ENCODE assay signal across 8 cellular contexts in genomic region chr11:57515332-57516060, GRCh38. TPM values are rescaled to one million over a fixed set of nuclear protein-coding genes. Genes with fewer than 3 reads are reported as not detected.
DNase-seq lines count a peak whose midpoint lies in the region; ATAC-seq and TF ChIP-seq lines count a peak whose summit lies in the region.

Gene SLC43A1 (minus strand): TSS chr11:57515702. CDS start chr11:57514111, 1,591 bp downstream.

- no peaks in the 10 kb centered on the region for H3K27me3 ChIP-seq in CD8-positive, alpha-beta T cell (ENCODE audit: insufficient read depth, low read length)
- H3K27me3 ChIP-seq in liver (ENCODE audit: control insufficient read depth in 4 of 4, insufficient read depth in 4 of 4, low read length in 3 of 4), result no peaks in the 10 kb centered on the region

- DNase-seq in CD8-positive, alpha-beta T cell, result peak in 3 of 7 experiments; percentile 13 to 56 (median 34)
- peak; percentile 46 for DNase-seq in HT-29 (ENCODE audit: low spot score)
- peak; percentile 82 for DNase-seq in chondrocyte (ENCODE audit: low spot score)
- peak; percentile 70 for DNase-seq in stimulated activated CD8-positive, alpha-beta memory T cell treated with anti-CD3 and anti-CD28 coated beads, Interleukin-4, amount 100 ng/mL, for 48 hours
- DNase-seq in hippocampal formation (lab: John Stamatoyannopoulos, UW), result no peak

- TF ChIP-seq CTCF in CD8-positive, alpha-beta T cell (IDR thresholded peaks at IDR 0.05), result no peak
- TF ChIP-seq CTCF in chondrocyte (IDR thresholded peaks at IDR 0.05) (peak; percentile 44), liver (IDR thresholded peaks at IDR 0.05; ENCODE audit: low read depth, low read length, missing input control) (no peak)

- peak in 1 of 2 donors; percentile 15 for TF ChIP-seq RAD21 in liver (IDR thresholded peaks at IDR 0.05)

- no peaks in the 10 kb centered on the region for H3K27me3 Mint-ChIP-seq in CD8-positive, alpha-beta T cell (ENCODE audit: low read depth)
- no peaks in the 10 kb centered on the region for H3K27me3 Mint-ChIP-seq in chondrocyte (ENCODE audit: low read depth)

- H3K4me1 Mint-ChIP-seq in CD8-positive, alpha-beta T cell (ENCODE audit: low read depth), result peaks cover 32% of the 10 kb centered on the region
- peaks cover 16% of the 10 kb centered on the region for H3K4me1 Mint-ChIP-seq in chondrocyte (ENCODE audit: low read depth)

- intact Hi-C loops in CD8-positive, alpha-beta T cell (cut with DNase I, micrococcal nuclease), result loop anchor here in 1 of 2 experiments (2.0 kb wide), 1 partner anchor 23 kb away; no protein-coding TSS in a partner anchor
- intact Hi-C loops in T-helper 2 cell treated with Interferon-gamma antibody and Interleukin-4, amounts not matched to agents 100 ng/mL and 5 ng/mL, for 36 hours (cut with micrococcal nuclease), result loop anchor here (2.0 kb wide), 1 partner anchor 17 kb away; no protein-coding TSS in a partner anchor

- peak within 1 kb of the TSS; percentile 59 to 64 for H3K9ac ChIP-seq in liver (ENCODE audit: low read depth in 1 of 2, low read length in 2 of 2)

- under 1% methylated on average over 66 of the region's 66 CpGs for WGBS in liver

- POLR2A ChIA-PET in CD8-positive, alpha-beta T cell (lab: Charles Lee), result interaction anchor here (0.5 to 3.5 kb wide), 6 partner anchors 9 to 1050 kb away, joined by 3 to 14 read pairs (median 8); partner anchors contain the start of genes TIMM10 and TNKS1BP1

- H3K4me3 Mint-ChIP-seq in CD8-positive, alpha-beta T cell, result peak within 1 kb of the TSS; percentile 98
- H3K4me3 Mint-ChIP-seq in chondrocyte (ENCODE audit: unreplicated experiment), result peak within 1 kb of the TSS; percentile 95

- CTCF ChIA-PET in CD8-positive, alpha-beta T cell (lab: Charles Lee), result interaction anchor here (1.2 to 22.2 kb wide), 6 partner anchors 10 to 167 kb away, joined by 4 to 755 read pairs (median 45); partner anchors contain the start of gene RTN4RL2

- H3K9me3 Mint-ChIP-seq in CD8-positive, alpha-beta T cell, result no peaks in the 10 kb centered on the region
- no peaks in the 10 kb centered on the region for H3K9me3 Mint-ChIP-seq in chondrocyte (ENCODE audit: low read depth)

- peak within 1 kb of the TSS; percentile 82 for H3K27ac Mint-ChIP-seq in CD8-positive, alpha-beta T cell
- H3K27ac Mint-ChIP-seq in chondrocyte (ENCODE audit: unreplicated experiment), result peak within 1 kb of the TSS; percentile 85

- H3K36me3 Mint-ChIP-seq in CD8-positive, alpha-beta T cell, result peaks cover 7% of the 10 kb centered on the region
- H3K36me3 Mint-ChIP-seq in chondrocyte (ENCODE audit: low read depth), result no peaks in the 10 kb centered on the region

- ATAC-seq in CD8-positive, alpha-beta T cell, result peak; percentile 29
- ATAC-seq in GM19372 (IDR thresholded peaks at IDR 0.05; ENCODE audit: low read depth, unreplicated experiment), result peak; percentile 42

- peaks cover 27% of the 10 kb centered on the region for H3K4me1 ChIP-seq in CD8-positive, alpha-beta T cell (ENCODE audit: insufficient read depth, low read length)
- H3K4me1 ChIP-seq in liver (ENCODE audit: control insufficient read depth in 4 of 4, insufficient read depth in 4 of 4, low read length in 3 of 4), result peaks cover 1 to 27% (median 21%) of the 10 kb centered on the region in 4 donors

- H3K4me3 ChIP-seq in CD8-positive, alpha-beta T cell (ENCODE audit: low read depth, low read length), result peak within 1 kb of the TSS; percentile 82
- H3K4me3 ChIP-seq in liver (ENCODE audit: low read depth in 1 of 3, low read length in 3 of 3), result peak within 1 kb of the TSS; percentile 88 to 97 (median 93)

- no peaks in the 10 kb centered on the region for H3K9me3 ChIP-seq in CD8-positive, alpha-beta T cell (ENCODE audit: low read length)
- H3K9me3 ChIP-seq in liver (ENCODE audit: control insufficient read depth in 4 of 4, low read length in 3 of 4), result no peaks in the 10 kb centered on the region

- H3K27ac ChIP-seq in CD8-positive, alpha-beta T cell (ENCODE audit: low read depth, low read length), result peak within 1 kb of the TSS; percentile 48
- H3K27ac ChIP-seq in liver (ENCODE audit: low read depth in 1 of 2, low read length in 2 of 2), result peak within 1 kb of the TSS; percentile 79 to 84

- no peaks in the 10 kb centered on the region for H3K36me3 ChIP-seq in CD8-positive, alpha-beta T cell (ENCODE audit: insufficient read depth, low read length)
- peaks cover 0 to 8% (median 2%) of the 10 kb centered on the region in 4 donors for H3K36me3 ChIP-seq in liver (ENCODE audit: control insufficient read depth in 4 of 4, insufficient read depth in 3 of 4, low read depth in 1 of 4, low read length in 3 of 4)

TF ChIP-seq in liver, 16 proteins besides CTCF, POLR2A, EP300 and RAD21:
- TF ChIP-seq REST (IDR thresholded peaks at IDR 0.05) (peak; percentile 72), HNF4A (conservative IDR thresholded peaks at IDR 0.05) (peak; percentile 8 to 21), MAX (IDR thresholded peaks at IDR 0.05) (peak; percentile 62), YY1 (IDR thresholded peaks at IDR 0.05) (no peak), ZBTB33 (IDR thresholded peaks at IDR 0.05) (no peak), SP1 (IDR thresholded peaks at IDR 0.05) (peak; percentile 30), TAF1 (conservative IDR thresholded peaks at IDR 0.05) (peak; percentile 36), HNF4G (IDR thresholded peaks at IDR 0.05) (no peak)

RNA-seq across cellular contexts. Expression of gene SLC43A1, which starts in this region (rescaled TPM):
- total RNA-seq in CD8-positive, alpha-beta T cell, result 1 to 10 TPM; 4.4 to 7.5 TPM
- 47.7 and 60.8 TPM in 2 replicates for total RNA-seq in HT-29 (2014; rRNA removed; shearing (Covaris generic))
- total RNA-seq in T-helper 2 cell treated with Interferon-gamma antibody and Interleukin-4, amounts not matched to agents 100 ng/mL and 5 ng/mL, for 36 hours, result 25.4 and 26.3 TPM in 2 replicates
- total RNA-seq in chondrocyte (5.2 to 5.6 TPM (median 5.3 TPM) in 3 replicates), liver (100 to 1,000 TPM; 107 to 171 TPM)
- 100 to 1,000 TPM in 1 of 2 donors, 10 to 100 TPM in 1; 85.6 to 108 TPM for polyA plus RNA-seq in liver

Comparison
In these comparisons a context has a peak if more than half of its experiments do, and no peak if none do; other contexts are left out.
1. DNase-seq: peak in HT-29 (single experiment), chondrocyte (single experiment) and stimulated activated CD8-positive, alpha-beta memory T cell treated with anti-CD3 and anti-CD28 coated beads, Interleukin-4, amount 100 ng/mL, for 48 hours (single experiment); none in hippocampal formation (0 of 2).